ENCODE assay signal across 19 cellular contexts in genomic region chr5:169218176-169218575, GRCh38.
DNase-seq lines count a peak whose midpoint lies in the region; ATAC-seq and TF ChIP-seq lines count a peak whose summit lies in the region.
"Had no signal": no experiment of that assay in that cellular context is flagged by ENCODE, and none has a peak within 500 bp of the region (broad histone marks: within the 10 kb centered on the region; RNA-seq: fewer than 3 reads in every experiment).

No MANE protein-coding gene starts in this region.

- no peak overlapping the region for H3K4me3 ChIP-seq in foreskin fibroblast (ENCODE audit: low read depth in 1 of 2, low read length in 2 of 2)
- H3K4me3 ChIP-seq: GM12878 had no signal

- H3K4me1 Mint-ChIP-seq in chondrocyte (ENCODE audit: low read depth) = peaks cover 57% of the 10 kb centered on the region
- H3K4me1 Mint-ChIP-seq: CD14-positive monocyte had no signal

- peak; percentile 47 for DNase-seq in Daoy (ENCODE audit: low read depth)
- DNase-seq in SK-N-DZ (ENCODE audit: low spot score) = peak; percentile 22
- peak; percentile 74 for DNase-seq in islet precursor cell
- no peak for DNase-seq in foreskin fibroblast
- no peak for DNase-seq in chondrocyte (ENCODE audit: low spot score)
- no peak for DNase-seq in Ammon's horn (ENCODE audit: low spot score)
- DNase-seq: ACHN, DMS 273 treated with DMSO at 0.1 percent for 48 hours, GOT3, KG1, NCI-H1417 treated with DMSO at 0.1 percent for 48 hours, NCI-H187 treated with DMSO at 0.1 percent for 48 hours, NCI-H2227 treated with DMSO at 0.1 percent for 48 hours, NCI-H510A treated with DMSO at 0.1 percent for 48 hours had no signal

- no peak overlapping the region for H3K4me3 Mint-ChIP-seq in chondrocyte (ENCODE audit: unreplicated experiment)
- H3K4me3 Mint-ChIP-seq: CD14-positive monocyte had no signal

- H3K27ac Mint-ChIP-seq in chondrocyte (ENCODE audit: unreplicated experiment) = no peak overlapping the region
- H3K27ac Mint-ChIP-seq: CD14-positive monocyte had no signal

- no peaks in the 10 kb centered on the region for H3K36me3 Mint-ChIP-seq in chondrocyte (ENCODE audit: low read depth)
- H3K36me3 Mint-ChIP-seq: CD14-positive monocyte had no signal

- ATAC-seq in HG02852 (IDR thresholded peaks at IDR 0.05; ENCODE audit: unreplicated experiment) = no peak
- ATAC-seq: GM12878, HCT116 had no signal

- H3K27me3 Mint-ChIP-seq in chondrocyte (ENCODE audit: low read depth) = no peaks in the 10 kb centered on the region

- TF ChIP-seq CTCF in C4-2B (conservative IDR thresholded peaks at IDR 0.05) (no peak), foreskin fibroblast (IDR thresholded peaks at IDR 0.05; ENCODE audit: low read depth, low read length) (no peak), chondrocyte (IDR thresholded peaks at IDR 0.05) (no peak)

- H3K27ac ChIP-seq in C4-2B = peak overlapping the region; percentile 34; the same call in 1 of the 2 replicates

- H3K9me3 Mint-ChIP-seq in chondrocyte (ENCODE audit: low read depth) = no peaks in the 10 kb centered on the region

Comparison
In these comparisons a context has a peak if more than half of its experiments do, and no peak if none do; other contexts are left out.
1. DNase-seq: peak in Daoy (single experiment), SK-N-DZ (single experiment) and islet precursor cell (single experiment); none in foreskin fibroblast (0 of 2), chondrocyte (single experiment) and Ammon's horn (single experiment).